19 cellular contexts compared by ENCODE assay signal in the genomic region with DNA sequence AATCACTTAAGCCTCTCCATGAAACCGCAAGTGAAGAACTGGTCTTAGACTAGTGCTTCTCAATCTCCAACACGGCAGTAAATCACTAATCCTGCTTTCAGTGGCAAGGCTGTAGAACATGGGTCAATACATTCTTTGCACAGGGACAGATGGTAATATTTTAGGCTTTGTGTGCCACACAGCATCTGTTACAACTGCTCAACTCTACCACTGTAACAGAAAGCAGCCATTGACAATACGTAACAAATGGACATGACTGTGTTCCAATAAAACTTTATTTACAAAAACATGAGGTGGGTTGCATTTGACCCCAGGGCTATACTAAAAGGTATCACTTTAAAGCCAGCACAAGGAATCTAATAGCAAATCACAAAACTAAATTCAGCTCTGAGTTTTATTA.
"Had no signal": no experiment of that assay in that cellular context is flagged by ENCODE, and none has a peak within 500 bp of the region (broad histone marks: within the 10 kb centered on the region; RNA-seq: fewer than 3 reads in every experiment).

No MANE protein-coding gene starts in this region.

- H3K9ac ChIP-seq: parathyroid adenoma had no signal

- H2AFZ ChIP-seq: parathyroid adenoma had no signal

- H3K36me3 Mint-ChIP-seq: activated naive CD8-positive, alpha-beta T cell; stimulated activated naive B cell treated with anti-CD40 and anti-IgM and Interleukin-4, amounts not matched to agents 10 μg/mL and 1 μg/mL and 100 μg/mL, for 72 hours had no signal

- H3K4me3 ChIP-seq: heart right ventricle, lung, transverse colon had no signal

- H3K4me3 Mint-ChIP-seq: activated B cell treated with CpG ODN at 0.5 μM for 24 hours; activated naive CD8-positive, alpha-beta T cell; brain; central memory CD8-positive, alpha-beta T cell; naive B cell; stimulated activated naive B cell treated with anti-CD40 and anti-IgM and Interleukin-4, amounts not matched to agents 10 μg/mL and 1 μg/mL and 100 μg/mL, for 72 hours had no signal

- H3K4me1 Mint-ChIP-seq: activated B cell treated with CpG ODN at 0.5 μM for 24 hours; central memory CD8-positive, alpha-beta T cell; naive B cell; stimulated activated naive B cell treated with anti-CD40 and anti-IgM and Interleukin-4, amounts not matched to agents 10 μg/mL and 1 μg/mL and 100 μg/mL, for 72 hours had no signal

- FAIRE-seq: TTC549 had no signal

- H3K9me3 Mint-ChIP-seq: central memory CD8-positive, alpha-beta T cell had no signal

- H3K9me3 ChIP-seq: transverse colon had no signal

- H3K27me3 ChIP-seq: heart right ventricle, transverse colon had no signal

- H3K27ac ChIP-seq: parathyroid adenoma, transverse colon had no signal

- DNase-seq: activated B cell treated with CpG ODN at 0.5 μM for 24 hours; activated CD4-positive, alpha-beta T cell treated with anti-CD3 and anti-CD28 coated beads for 48 hours; activated CD8-positive, alpha-beta memory T cell treated with anti-CD3 and anti-CD28 coated beads, Interleukin-2, amount 50 U/mL, for 48 hours; activated gamma-delta T cell treated with Interleukin-2 at 50 U/mL for 16 hours; amniotic stem cell; cortex of kidney; heart right ventricle; left cardiac atrium; naive B cell; stimulated activated CD4-positive, alpha-beta T cell treated with anti-CD3 and anti-CD28 coated beads, Interleukin-2, amount 100 ng/mL, for 48 hours; stimulated activated naive B cell treated with anti-CD40 and anti-IgM and Interleukin-4, amounts not matched to agents 10 μg/mL and 1 μg/mL and 100 μg/mL, for 72 hours; SW 1271; transverse colon had no signal

- H3K4me1 ChIP-seq: parathyroid adenoma, transverse colon had no signal

- H3K36me3 ChIP-seq: heart right ventricle, transverse colon had no signal

- H3K27ac Mint-ChIP-seq: activated B cell treated with CpG ODN at 0.5 μM for 24 hours; activated naive CD8-positive, alpha-beta T cell; naive B cell; stimulated activated naive B cell treated with anti-CD40 and anti-IgM and Interleukin-4, amounts not matched to agents 10 μg/mL and 1 μg/mL and 100 μg/mL, for 72 hours had no signal
